ENCODE assay signal across 19 cellular contexts in genomic region chrX:136752796-136753195, GRCh38. TPM values are rescaled to one million over a fixed set of nuclear protein-coding genes. Genes with fewer than 3 reads are reported as not detected.
A peak's percentile ranks its signal among the peaks of the same experiment; 100 is the strongest.
DNase-seq lines count a peak whose midpoint lies in the region; ATAC-seq, FAIRE-seq and TF ChIP-seq lines count a peak whose summit lies in the region.
"Had no signal": no experiment of that assay in that cellular context is flagged by ENCODE, and none has a peak within 500 bp of the region (broad histone marks: within the 10 kb centered on the region; RNA-seq: fewer than 3 reads in every experiment).

No MANE protein-coding gene starts in this region.

- no peaks in the 10 kb centered on the region for H3K9me3 ChIP-seq in CD4-positive, alpha-beta T cell (ENCODE audit: control insufficient read depth, low read length)
- H3K9me3 ChIP-seq: body of pancreas had no signal

- peaks cover 24% of the 10 kb centered on the region for H3K36me3 Mint-ChIP-seq in CD4-positive, alpha-beta T cell (ENCODE audit: low read depth)
- H3K36me3 Mint-ChIP-seq in activated CD4-positive, alpha-beta memory T cell treated with anti-CD3 and anti-CD28 coated beads for 36 hours, result peaks cover 3% of the 10 kb centered on the region

- H3K27ac ChIP-seq in CD4-positive, alpha-beta T cell (ENCODE audit: low read depth, low read length), result no peak overlapping the region
- H3K27ac ChIP-seq: body of pancreas, RWPE1 had no signal

- POLR2A ChIA-PET in CD4-positive, alpha-beta T cell (lab: Charles Lee), result interaction anchor here (0.6 to 2.4 kb wide), 6 partner anchors 9 to 128 kb away, joined by 3 to 7 read pairs (median 4); partner anchors contain the start of gene RBMX
- POLR2A ChIA-PET in activated CD4-positive, alpha-beta memory T cell treated with anti-CD3 and anti-CD28 coated beads for 36 hours (lab: Charles Lee), result interaction anchor here (1.7 kb wide), 1 partner anchor 128 kb away, joined by 8 read pairs; the partner anchor contains the start of gene RBMX

- peak; percentile 27 for FAIRE-seq in H54 (lab: Jason Lieb, UNC)
- FAIRE-seq: G401.6, keratinocyte had no signal

- in situ Hi-C loops in G401 (cut with HindIII; ENCODE audit: low sequenced_read_pairs), result no loop called here

- no peak for TF ChIP-seq POLR2A in H54 (IDR thresholded peaks at IDR 0.05; ENCODE audit: low read depth, low read length)

- no peak for TF ChIP-seq CTCF in CD4-positive, alpha-beta T cell (IDR thresholded peaks at IDR 0.05)
- TF ChIP-seq CTCF in cardiac fibroblast (IDR thresholded peaks at IDR 0.05; ENCODE audit: low read depth, low read length), result no peak

- no peak for DNase-seq in CD4-positive, alpha-beta T cell
- DNase-seq in H54 (ENCODE audit: insufficient read length, low spot score) (no peak), cardiac fibroblast (ENCODE audit: low read depth in 2 of 2) (peak; percentile 29 to 61), myocyte (ENCODE audit: low read depth) (peak; percentile 59), G401 (ENCODE audit: low spot score) (no peak)
- DNase-seq in activated CD4-positive, alpha-beta memory T cell treated with anti-CD3 and anti-CD28 coated beads for 36 hours, result no peak
- DNase-seq: activated CD4-positive, alpha-beta T cell treated with anti-CD3 and anti-CD28 coated beads, Interleukin-2, amount 10 ng/mL, durations not matched to agents 24 days and 14 days; body of pancreas; effector memory CD8-positive, alpha-beta T cell; head of caudate nucleus; MM.1S; NCI-H82; posterior cingulate gyrus had no signal

- peak overlapping the region; percentile 69 for H3K27ac Mint-ChIP-seq in CD4-positive, alpha-beta T cell
- no peak overlapping the region for H3K27ac Mint-ChIP-seq in activated CD4-positive, alpha-beta memory T cell treated with anti-CD3 and anti-CD28 coated beads for 36 hours
- H3K27ac Mint-ChIP-seq: activated CD4-positive, alpha-beta T cell treated with anti-CD3 and anti-CD28 coated beads, Interleukin-2, amount 10 ng/mL, durations not matched to agents 24 days and 14 days; activated T-helper 1 cell treated with anti-CD3 and anti-CD28 coated beads, Interleukin-12 subunit alpha, Interleukin-12 subunit beta, Interleukin-2, Interleukin-4 antibody, amounts not matched to agents 30 ng/mL and 10 ng/mL and 1 ng/mL, durations not matched to agents 14 hours and 24 hours and 36 hours had no signal

- no peak overlapping the region for H3K4me3 ChIP-seq in cardiac fibroblast (replicated peaks in 1 of 2; ENCODE audit: low read depth in 2 of 2, low read length in 2 of 2)
- H3K4me3 ChIP-seq: body of pancreas had no signal

- intact Hi-C loops in CD4-positive, alpha-beta T cell (cut with DNase I, micrococcal nuclease), result no loop called here
- intact Hi-C loops in activated CD4-positive, alpha-beta memory T cell treated with anti-CD3 and anti-CD28 coated beads for 36 hours (cut with micrococcal nuclease), result no loop called here

- no peak overlapping the region for H3K4me3 Mint-ChIP-seq in CD4-positive, alpha-beta T cell
- no peak overlapping the region for H3K4me3 Mint-ChIP-seq in activated CD4-positive, alpha-beta memory T cell treated with anti-CD3 and anti-CD28 coated beads for 36 hours
- H3K4me3 Mint-ChIP-seq: activated CD4-positive, alpha-beta T cell treated with anti-CD3 and anti-CD28 coated beads, Interleukin-2, amount 10 ng/mL, durations not matched to agents 24 days and 14 days; activated T-helper 1 cell treated with anti-CD3 and anti-CD28 coated beads, Interleukin-12 subunit alpha, Interleukin-12 subunit beta, Interleukin-2, Interleukin-4 antibody, amounts not matched to agents 30 ng/mL and 10 ng/mL and 1 ng/mL, durations not matched to agents 14 hours and 24 hours and 36 hours; effector memory CD8-positive, alpha-beta T cell had no signal

- no peaks in the 10 kb centered on the region for H3K27me3 Mint-ChIP-seq in CD4-positive, alpha-beta T cell
- H3K27me3 Mint-ChIP-seq in activated CD4-positive, alpha-beta memory T cell treated with anti-CD3 and anti-CD28 coated beads for 36 hours, result no peaks in the 10 kb centered on the region
- H3K27me3 Mint-ChIP-seq: activated CD4-positive, alpha-beta T cell treated with anti-CD3 and anti-CD28 coated beads, Interleukin-2, amount 10 ng/mL, durations not matched to agents 24 days and 14 days; effector memory CD8-positive, alpha-beta T cell had no signal

- CTCF ChIA-PET in CD4-positive, alpha-beta T cell (lab: Charles Lee), result interaction anchor here (1.2 to 1.8 kb wide), 2 partner anchors 14 to 16 kb away, joined by 3 to 4 read pairs; no protein-coding TSS in a partner anchor
- CTCF ChIA-PET in activated CD4-positive, alpha-beta memory T cell treated with anti-CD3 and anti-CD28 coated beads for 36 hours (lab: Charles Lee), result interaction anchor here (1.1 to 1.5 kb wide), 3 partner anchors 13 to 173 kb away, joined by 3 to 5 read pairs (median 3); no protein-coding TSS in a partner anchor

- peaks cover 92% of the 10 kb centered on the region for H3K4me1 Mint-ChIP-seq in CD4-positive, alpha-beta T cell (ENCODE audit: low read depth)
- H3K4me1 Mint-ChIP-seq in activated CD4-positive, alpha-beta memory T cell treated with anti-CD3 and anti-CD28 coated beads for 36 hours (ENCODE audit: low read depth), result peaks cover 81% of the 10 kb centered on the region

- no peaks in the 10 kb centered on the region for H3K27me3 ChIP-seq in CD4-positive, alpha-beta T cell (ENCODE audit: control insufficient read depth, insufficient read depth, low read length)
- H3K27me3 ChIP-seq: body of pancreas had no signal

- no peaks in the 10 kb centered on the region for H3K9me3 Mint-ChIP-seq in CD4-positive, alpha-beta T cell
- no peaks in the 10 kb centered on the region for H3K9me3 Mint-ChIP-seq in activated CD4-positive, alpha-beta memory T cell treated with anti-CD3 and anti-CD28 coated beads for 36 hours
- H3K9me3 Mint-ChIP-seq: activated CD4-positive, alpha-beta T cell treated with anti-CD3 and anti-CD28 coated beads, Interleukin-2, amount 10 ng/mL, durations not matched to agents 24 days and 14 days; activated T-helper 1 cell treated with anti-CD3 and anti-CD28 coated beads, Interleukin-12 subunit alpha, Interleukin-12 subunit beta, Interleukin-2, Interleukin-4 antibody, amounts not matched to agents 30 ng/mL and 10 ng/mL and 1 ng/mL, durations not matched to agents 14 hours and 24 hours and 36 hours; effector memory CD8-positive, alpha-beta T cell had no signal

- ATAC-seq in CD4-positive, alpha-beta T cell (ENCODE audit: poor library complexity), result no peak
- ATAC-seq in GM18858 (IDR thresholded peaks at IDR 0.05; ENCODE audit: unreplicated experiment) (no peak), HG03439 (IDR thresholded peaks at IDR 0.05; ENCODE audit: unreplicated experiment) (no peak)
- ATAC-seq: body of pancreas; effector memory CD8-positive, alpha-beta T cell had no signal

RNA-seq across cellular contexts. Expression of gene ARHGEF6, which starts 27.9 kb away (rescaled TPM):
- total RNA-seq in CD4-positive, alpha-beta T cell, result 10 to 100 TPM; 43.3 to 45.3 TPM
- total RNA-seq in myocyte, result 59.1 and 65.5 TPM in 2 replicates
- 17.3 TPM for polyA plus RNA-seq in myocyte (2012)
- total RNA-seq in activated CD4-positive, alpha-beta memory T cell treated with anti-CD3 and anti-CD28 coated beads for 36 hours, result 10 to 100 TPM; 52.7 to 54.1 TPM
- 0.10 TPM in 1 of 2 replicates, not detected in the other for total RNA-seq in G401 (2014; rRNA removed; shearing (Covaris generic))

Comparison
In these comparisons a context has a peak if more than half of its experiments do, and no peak if none do; other contexts are left out.
1. DNase-seq: peak in cardiac fibroblast (2 of 2) and myocyte (single experiment); none in CD4-positive, alpha-beta T cell (0 of 10), H54 (single experiment), activated CD4-positive, alpha-beta memory T cell treated with anti-CD3 and anti-CD28 coated beads for 36 hours (single experiment) and G401 (single experiment).
2. RNA of gene ARHGEF6, which starts 27.9 kb away (total RNA-seq): 59.1 to 65.5 TPM in myocyte, 52.7 to 54.1 TPM in activated CD4-positive, alpha-beta memory T cell treated with anti-CD3 and anti-CD28 coated beads for 36 hours and 43.3 to 45.3 TPM in CD4-positive, alpha-beta T cell; 0.10 TPM in G401; every median in the first group is over 10 times any median in the second.